In the genomic region with DNA sequence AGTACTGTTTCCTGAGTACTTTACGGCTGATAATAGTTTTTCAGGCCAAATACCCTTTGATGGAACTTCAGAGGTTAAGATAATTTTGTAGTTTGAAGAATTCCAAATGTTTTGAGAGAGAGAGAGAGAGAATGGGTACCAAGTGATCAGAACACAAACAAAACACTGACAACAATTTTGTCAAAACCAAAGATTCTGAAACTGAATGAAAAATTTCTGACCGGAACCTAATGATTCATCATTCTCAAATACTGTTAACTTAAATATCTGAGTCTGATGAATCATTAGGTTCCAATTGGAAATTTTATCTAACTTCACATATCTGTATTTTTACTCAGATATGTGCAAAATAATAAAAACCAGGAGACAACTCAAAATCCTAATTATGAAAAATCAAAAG, we compare ENCODE assay signal across 18 cellular contexts.
"Had no signal": no experiment of that assay in that cellular context is flagged by ENCODE, and none has a peak within 500 bp of the region (broad histone marks: within the 10 kb centered on the region; RNA-seq: fewer than 3 reads in every experiment).

No MANE protein-coding gene starts in this region.

- H3K4me3 ChIP-seq: ascending aorta, cardiac muscle cell, esophagus muscularis mucosa, left ventricle myocardium inferior, mucosa of descending colon had no signal

- H3K4me3 Mint-ChIP-seq: activated B cell treated with CpG ODN at 0.5 μM for 24 hours; activated CD8-positive, alpha-beta T cell treated with anti-CD3 and anti-CD28 coated beads for 36 hours; memory B cell; stimulated activated memory B cell treated with anti-CD40 and anti-IgM and Interleukin-4, amounts not matched to agents 10 μg/mL and 1 μg/mL and 100 μg/mL, for 72 hours had no signal

- H3K9me3 ChIP-seq: ascending aorta, esophagus muscularis mucosa, left ventricle myocardium inferior, mucosa of descending colon had no signal

- H3K27me3 ChIP-seq: ascending aorta, cardiac muscle cell, esophagus muscularis mucosa had no signal

- H3K36me3 Mint-ChIP-seq: memory B cell; stimulated activated memory B cell treated with anti-CD40 and anti-IgM and Interleukin-4, amounts not matched to agents 10 μg/mL and 1 μg/mL and 100 μg/mL, for 72 hours had no signal

- H3K27ac Mint-ChIP-seq: activated B cell treated with CpG ODN at 0.5 μM for 24 hours; activated CD8-positive, alpha-beta T cell treated with anti-CD3 and anti-CD28 coated beads for 36 hours; memory B cell; naive thymus-derived CD8-positive, alpha-beta T cell; stimulated activated memory B cell treated with anti-CD40 and anti-IgM and Interleukin-4, amounts not matched to agents 10 μg/mL and 1 μg/mL and 100 μg/mL, for 72 hours had no signal

- ATAC-seq: activated CD8-positive, alpha-beta T cell treated with anti-CD3 and anti-CD28 coated beads for 36 hours; mucosa of descending colon; naive thymus-derived CD8-positive, alpha-beta T cell; stimulated activated memory B cell treated with anti-CD40 and anti-IgM and Interleukin-4, amounts not matched to agents 10 μg/mL and 1 μg/mL and 100 μg/mL, for 72 hours had no signal

- H3K27ac ChIP-seq: ascending aorta, cardiac muscle cell, esophagus muscularis mucosa, left ventricle myocardium inferior had no signal

- DNase-seq: activated B cell treated with CpG ODN at 0.5 μM for 24 hours; activated CD4-positive, alpha-beta T cell treated with anti-CD3 and anti-CD28 coated beads for 48 hours; activated CD8-positive, alpha-beta T cell treated with anti-CD3 and anti-CD28 coated beads for 36 hours; activated gamma-delta T cell treated with Interleukin-2 at 50 U/mL for 16 hours; activated T-cell treated with anti-CD3 and anti-CD28 coated beads, Interleukin-2, amount 50 U/mL, for 48 hours; foreskin fibroblast; hippocampal formation; kidney; left ventricle myocardium inferior; mucosa of descending colon; naive thymus-derived CD8-positive, alpha-beta T cell; posterior cingulate gyrus; stimulated activated CD4-positive, alpha-beta T cell treated with anti-CD3 and anti-CD28 coated beads, Interleukin-2, amount 100 ng/mL, for 48 hours had no signal

- H3K9me3 Mint-ChIP-seq: activated B cell treated with CpG ODN at 0.5 μM for 24 hours; activated CD8-positive, alpha-beta T cell treated with anti-CD3 and anti-CD28 coated beads for 36 hours; memory B cell; naive thymus-derived CD8-positive, alpha-beta T cell; stimulated activated memory B cell treated with anti-CD40 and anti-IgM and Interleukin-4, amounts not matched to agents 10 μg/mL and 1 μg/mL and 100 μg/mL, for 72 hours had no signal

- H3K27me3 Mint-ChIP-seq: activated B cell treated with CpG ODN at 0.5 μM for 24 hours; activated CD8-positive, alpha-beta T cell treated with anti-CD3 and anti-CD28 coated beads for 36 hours; memory B cell; naive thymus-derived CD8-positive, alpha-beta T cell; stimulated activated memory B cell treated with anti-CD40 and anti-IgM and Interleukin-4, amounts not matched to agents 10 μg/mL and 1 μg/mL and 100 μg/mL, for 72 hours had no signal
